Comparison of ENCODE assay signal across 12 cellular contexts in the genomic region with DNA sequence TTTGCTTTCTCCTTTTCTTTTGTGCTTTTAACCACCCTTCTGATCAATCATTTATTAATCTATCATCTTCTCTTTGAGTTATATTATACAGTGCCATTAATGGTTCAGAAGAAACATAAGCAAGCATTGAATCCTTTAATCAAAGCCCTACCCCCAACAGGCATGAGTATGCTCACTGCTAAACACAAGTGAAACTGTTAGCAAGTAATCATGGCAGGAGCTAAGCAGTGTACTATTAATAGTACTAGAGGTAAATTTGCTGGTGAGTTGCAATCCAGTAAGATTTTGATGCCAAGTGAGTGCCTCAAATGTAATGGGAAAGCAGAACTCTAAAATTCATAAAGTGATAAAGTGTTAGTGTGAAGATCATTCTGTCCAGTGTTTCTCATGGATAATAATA. TPM values are rescaled to one million over a fixed set of nuclear protein-coding genes. Genes with fewer than 3 reads are reported as not detected.
A peak's percentile ranks its signal among the peaks of the same experiment; 100 is the strongest.
DNase-seq lines count a peak whose midpoint lies in the region; ATAC-seq and TF ChIP-seq lines count a peak whose summit lies in the region.
"Had no signal": no experiment of that assay in that cellular context is flagged by ENCODE, and none has a peak within 500 bp of the region (broad histone marks: within the 10 kb centered on the region; RNA-seq: fewer than 3 reads in every experiment).

No MANE protein-coding gene starts in this region.

- TF ChIP-seq EP300 in sigmoid colon (IDR thresholded peaks at IDR 0.05) = no peak

- H3K4me3 ChIP-seq in brain microvascular endothelial cell (ENCODE audit: low read depth, low read length) = no peak overlapping the region
- H3K4me3 ChIP-seq in sigmoid colon = no peak overlapping the region
- H3K4me3 ChIP-seq: tibial nerve had no signal

- peaks cover 0 to 53% (median 46%) of the 10 kb centered on the region in 4 donors for H3K4me1 ChIP-seq in sigmoid colon

- TF ChIP-seq CTCF in progenitor cell of endocrine pancreas (IDR thresholded peaks at IDR 0.05; ENCODE audit: unreplicated experiment) (no peak), brain microvascular endothelial cell (IDR thresholded peaks at IDR 0.05; ENCODE audit: low read depth, low read length, missing control alignments) (no peak), sigmoid colon (IDR thresholded peaks at IDR 0.05) (no peak)

- no peak overlapping the region for H3K27ac ChIP-seq in brain microvascular endothelial cell
- peak overlapping the region in 2 of 4 donors; percentile 2 to 46 for H3K27ac ChIP-seq in sigmoid colon
- H3K27ac ChIP-seq: foreskin keratinocyte had no signal

- H3K36me3 ChIP-seq in brain microvascular endothelial cell (replicated peaks) = no peaks in the 10 kb centered on the region
- H3K36me3 ChIP-seq in sigmoid colon = peaks cover 0 to 8% (median 0%) of the 10 kb centered on the region in 4 donors

- H3K27me3 ChIP-seq in brain microvascular endothelial cell (replicated peaks) (no peaks in the 10 kb centered on the region), sigmoid colon (no peaks in the 10 kb centered on the region)
- H3K27me3 ChIP-seq: foreskin keratinocyte, tibial nerve had no signal

- intact Hi-C loops in head of caudate nucleus (cut with DNase I) = loop anchor here (10.0 kb wide), 1 partner anchor 51 kb away; no protein-coding TSS in a partner anchor
- intact Hi-C loops in sigmoid colon (cut with DNase I) = no loop called here

- no peaks in the 10 kb centered on the region for H3K27me3 Mint-ChIP-seq in T-helper 2 cell treated with Interferon-gamma antibody and Interleukin-4, amounts not matched to agents 5 μg/mL and 100 μg/mL, for 36 hours (ENCODE audit: low read depth)
- H3K27me3 Mint-ChIP-seq in progenitor cell of endocrine pancreas = no peaks in the 10 kb centered on the region

- peaks cover 56% of the 10 kb centered on the region for H3K4me1 Mint-ChIP-seq in T-helper 2 cell treated with Interferon-gamma antibody and Interleukin-4, amounts not matched to agents 5 μg/mL and 100 μg/mL, for 36 hours (ENCODE audit: low read depth)
- H3K4me1 Mint-ChIP-seq in progenitor cell of endocrine pancreas (ENCODE audit: low read depth) = peaks cover 63% of the 10 kb centered on the region

- ATAC-seq in GM19324 (IDR thresholded peaks at IDR 0.05; ENCODE audit: low FRiP score, unreplicated experiment) = peak; percentile 53
- ATAC-seq in HG02840 (IDR thresholded peaks at IDR 0.05; ENCODE audit: low FRiP score, unreplicated experiment) = peak; percentile 48

- H3K27ac Mint-ChIP-seq in T-helper 2 cell treated with Interferon-gamma antibody and Interleukin-4, amounts not matched to agents 5 μg/mL and 100 μg/mL, for 36 hours = peak overlapping the region; percentile 66
- peak overlapping the region; percentile 91 for H3K27ac Mint-ChIP-seq in progenitor cell of endocrine pancreas

- no peak for DNase-seq in T-helper 2 cell treated with Interferon-gamma antibody and Interleukin-4, amounts not matched to agents 5 μg/mL and 100 μg/mL, for 36 hours (ENCODE audit: low spot score)
- DNase-seq in progenitor cell of endocrine pancreas (ENCODE audit: low spot score, unreplicated experiment) (no peak), brain microvascular endothelial cell (no peak), head of caudate nucleus (no peak), sigmoid colon (no peak), COLO668 (lab: John Stamatoyannopoulos, UW; ENCODE audit: unreplicated experiment) (no peak)
- DNase-seq: foreskin keratinocyte, NCI-H187 treated with DMSO at 0.1 percent for 48 hours, retina had no signal

- in situ Hi-C loops in brain microvascular endothelial cell (cut with HindIII; ENCODE audit: low pct_ligation_motif_present, low sequenced_read_pairs) = no loop called here

- H3K9me3 Mint-ChIP-seq in T-helper 2 cell treated with Interferon-gamma antibody and Interleukin-4, amounts not matched to agents 5 μg/mL and 100 μg/mL, for 36 hours = no peaks in the 10 kb centered on the region
- H3K9me3 Mint-ChIP-seq in progenitor cell of endocrine pancreas (ENCODE audit: low read depth) = peaks cover 3% of the 10 kb centered on the region

- no peaks in the 10 kb centered on the region for H3K9me3 ChIP-seq in sigmoid colon
- H3K9me3 ChIP-seq: tibial nerve had no signal

- peak overlapping the region; percentile 70 for H3K4me3 Mint-ChIP-seq in T-helper 2 cell treated with Interferon-gamma antibody and Interleukin-4, amounts not matched to agents 5 μg/mL and 100 μg/mL, for 36 hours
- H3K4me3 Mint-ChIP-seq in progenitor cell of endocrine pancreas (ENCODE audit: low read depth) = peak overlapping the region; percentile 1

- no peak for TF ChIP-seq POLR2A in sigmoid colon (IDR thresholded peaks at IDR 0.05)

- peaks cover 24% of the 10 kb centered on the region for H3K36me3 Mint-ChIP-seq in T-helper 2 cell treated with Interferon-gamma antibody and Interleukin-4, amounts not matched to agents 5 μg/mL and 100 μg/mL, for 36 hours (ENCODE audit: low read depth)
- H3K36me3 Mint-ChIP-seq in progenitor cell of endocrine pancreas (ENCODE audit: insufficient read depth) = peaks cover 15% of the 10 kb centered on the region

RNA-seq across cellular contexts. Expression of gene FNIP2, which starts 57.2 kb away (rescaled TPM):
- total RNA-seq in progenitor cell of endocrine pancreas = 53.8 and 56.0 TPM in 2 replicates
- total RNA-seq in sigmoid colon = 10 to 100 TPM; 35.2 to 38.9 (median 36.5) TPM
- 10 to 100 TPM; 14.4 to 22.7 (median 17.8) TPM for polyA plus RNA-seq in sigmoid colon
